Comparison of ENCODE assay signal across 9 cellular contexts in the genomic region with DNA sequence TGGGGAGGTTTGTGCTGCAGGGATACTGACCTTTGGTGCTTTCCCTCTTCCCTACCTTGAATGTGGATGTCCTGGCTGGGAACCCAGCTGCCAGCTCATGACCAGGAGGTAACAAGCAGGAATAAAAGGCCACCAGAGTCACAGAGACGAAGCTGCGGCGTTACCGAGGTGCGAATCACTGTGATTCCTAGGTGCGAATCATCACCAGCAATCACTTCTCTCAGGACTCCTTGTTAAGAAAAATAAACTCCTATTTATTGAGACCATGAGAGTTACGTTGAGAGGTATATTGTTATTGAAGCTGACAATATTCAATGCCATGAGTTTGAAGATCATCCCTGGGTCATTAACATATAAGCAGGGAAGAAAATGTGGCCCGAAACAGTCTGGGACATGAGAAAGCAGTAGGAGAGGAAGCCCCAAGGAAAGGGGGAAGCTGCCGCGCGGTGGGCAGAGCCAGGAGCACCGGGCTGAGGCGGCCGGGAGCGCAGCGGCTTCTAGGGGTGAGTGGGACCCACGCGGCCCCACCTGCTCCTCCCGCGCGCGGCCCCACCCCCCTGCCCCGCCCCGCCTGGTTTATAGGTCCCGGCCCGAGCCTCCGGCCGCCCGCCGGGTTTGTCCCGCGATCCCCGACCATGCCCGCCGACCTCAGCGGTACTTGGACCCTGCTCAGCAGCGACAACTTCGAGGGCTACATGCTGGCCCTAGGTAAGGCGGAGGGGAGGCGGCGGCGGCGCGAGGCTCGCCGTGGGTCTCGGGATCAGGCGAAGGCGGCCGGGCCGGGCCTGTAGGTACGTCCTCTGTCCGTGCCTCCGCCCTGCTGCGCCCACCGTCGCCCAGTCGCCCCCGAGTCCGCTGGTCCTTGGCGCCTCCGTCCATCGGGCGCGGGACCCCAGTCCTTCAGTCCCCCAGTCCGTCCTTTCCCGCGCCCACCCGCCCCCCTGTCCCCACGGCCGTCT. TPM values are rescaled to one million over a fixed set of nuclear protein-coding genes. Genes with fewer than 3 reads are reported as not detected.
DNase-seq lines count a peak whose midpoint lies in the region; FAIRE-seq and TF ChIP-seq lines count a peak whose summit lies in the region.
"Had no signal": no experiment of that assay in that cellular context is flagged by ENCODE, and none has a peak within 500 bp of the region (broad histone marks: within the 10 kb centered on the region; RNA-seq: fewer than 3 reads in every experiment).

A gene (plus strand): TSS at position 605 of the 959 bp plus-strand sequence. CDS start 31 bp downstream, at position 636.

- H3K4me3 Mint-ChIP-seq in CD4-positive, alpha-beta memory T cell, result peak within 1 kb of the TSS; percentile 80 to 91 (median 86)
- H3K4me3 Mint-ChIP-seq in IgD-negative memory B cell, result peak within 1 kb of the TSS; percentile 46 to 94 (median 76)

- CTCF ChIA-PET in CD4-positive, alpha-beta memory T cell (lab: Charles Lee; ENCODE audit: partially characterized antibody), result no interaction called here

- H3K9me2 ChIP-seq in hepatocyte (replicated peaks; ENCODE audit: insufficient read depth), result no peaks in the 10 kb centered on the region

- H3K4me1 ChIP-seq in CD4-positive, alpha-beta memory T cell (ENCODE audit: insufficient read depth, low read length), result peaks cover 6% of the 10 kb centered on the region
- no peaks in the 10 kb centered on the region for H3K4me1 ChIP-seq in adipocyte (ENCODE audit: control insufficient read depth, insufficient read depth, low read length)
- H3K4me1 ChIP-seq in hepatocyte (ENCODE audit: insufficient read depth), result no peaks in the 10 kb centered on the region

- H3K9ac ChIP-seq in adipocyte (ENCODE audit: low read length), result no peak within 1 kb of the TSS

- peaks cover 6 to 12% (median 9%) of the 10 kb centered on the region in 4 donors for H3K4me1 Mint-ChIP-seq in CD4-positive, alpha-beta memory T cell
- peaks cover 3 to 7% (median 4%) of the 10 kb centered on the region in 3 donors for H3K4me1 Mint-ChIP-seq in IgD-negative memory B cell

- H3K36me3 Mint-ChIP-seq in CD4-positive, alpha-beta memory T cell, result no peaks in the 10 kb centered on the region
- no peaks in the 10 kb centered on the region for H3K36me3 Mint-ChIP-seq in IgD-negative memory B cell

- H3K27ac Mint-ChIP-seq in CD4-positive, alpha-beta memory T cell, result no peak within 1 kb of the TSS
- peak within 1 kb of the TSS in 1 of 3 donors; percentile 57 for H3K27ac Mint-ChIP-seq in IgD-negative memory B cell

- H3K9me3 ChIP-seq in CD4-positive, alpha-beta memory T cell (ENCODE audit: control insufficient read depth in 1 of 2, low read length in 2 of 2), result no peaks in the 10 kb centered on the region
- H3K9me3 ChIP-seq in adipocyte (ENCODE audit: control insufficient read depth, low read length), result peaks cover 5% of the 10 kb centered on the region
- no peaks in the 10 kb centered on the region for H3K9me3 ChIP-seq in hepatocyte (ENCODE audit: low read depth)

- no peak within 1 kb of the TSS for H3K27ac ChIP-seq in CD4-positive, alpha-beta memory T cell (ENCODE audit: low read depth, low read length)
- H3K27ac ChIP-seq in hepatocyte, result no peak within 1 kb of the TSS

- H3K4me3 ChIP-seq in CD4-positive, alpha-beta memory T cell (ENCODE audit: low read length in 2 of 2), result no peak within 1 kb of the TSS
- H3K4me3 ChIP-seq in adipocyte (ENCODE audit: low read length), result peak within 1 kb of the TSS; percentile 59
- peak within 1 kb of the TSS; percentile 24 for H3K4me3 ChIP-seq in hepatocyte
- H3K4me3 ChIP-seq in skeletal muscle cell (ENCODE audit: low read depth, low read length), result peak within 1 kb of the TSS; percentile 33

- TF ChIP-seq CTCF in hepatocyte (IDR thresholded peaks at IDR 0.05; ENCODE audit: poor library complexity) (no peak), D721Med (IDR thresholded peaks at IDR 0.05; ENCODE audit: insufficient read depth, missing control alignments) (no peak)

- peaks cover 15% of the 10 kb centered on the region for H3K27me3 ChIP-seq in CD4-positive, alpha-beta memory T cell (ENCODE audit: insufficient read depth, low read length)
- H3K27me3 ChIP-seq in adipocyte (replicated peaks; ENCODE audit: control insufficient read depth, insufficient read depth, low read length) (peaks cover 17% of the 10 kb centered on the region), hepatocyte (peaks cover 45% of the 10 kb centered on the region)

- H3K9me3 Mint-ChIP-seq in CD4-positive, alpha-beta memory T cell, result peaks cover 0 to 11% (median 7%) of the 10 kb centered on the region in 8 donors
- H3K9me3 Mint-ChIP-seq in IgD-negative memory B cell, result peaks cover 0 to 8% (median 4%) of the 10 kb centered on the region in 3 donors

- peak within 1 kb of the TSS; percentile 71 for H2AFZ ChIP-seq in hepatocyte

- peak in 1 of 5 donors; percentile 6 for DNase-seq in CD4-positive, alpha-beta memory T cell
- DNase-seq in adipocyte (ENCODE audit: low read depth), result peak; percentile 22
- DNase-seq in hepatocyte (ENCODE audit: low spot score), result peak; percentile 26
- DNase-seq in skeletal muscle cell (ENCODE audit: low read depth), result no peak
- DNase-seq in D721Med (ENCODE audit: insufficient read length, low spot score), result no peak
- DNase-seq in COR-L47 (lab: John Stamatoyannopoulos, UW), result no peak
- DNase-seq in KG1 (lab: John Stamatoyannopoulos, UW), result no peak

- 5% methylated on average over 50 of the region's 71 CpGs for WGBS in hepatocyte (ENCODE audit: low lambda C conversion rate, missing lambda C conversion rate)

- no peak for FAIRE-seq in D721Med (lab: Jason Lieb, UNC)

- H3K27me3 Mint-ChIP-seq in CD4-positive, alpha-beta memory T cell, result peaks cover 23 to 29% of the 10 kb centered on the region in 2 donors
- H3K27me3 Mint-ChIP-seq in IgD-negative memory B cell, result peaks cover 19% of the 10 kb centered on the region

- H4K20me1 ChIP-seq in hepatocyte (ENCODE audit: insufficient read depth, poor library complexity, severe bottlenecking), result no peaks in the 10 kb centered on the region

- intact Hi-C loops in CD4-positive, alpha-beta memory T cell (cut with micrococcal nuclease), result loop anchor here (5.0 kb wide), 1 partner anchor 45 kb away; no protein-coding TSS in a partner anchor

- H3K79me2 ChIP-seq in hepatocyte, result no peaks in the 10 kb centered on the region

- H3K36me3 ChIP-seq in CD4-positive, alpha-beta memory T cell (ENCODE audit: insufficient read depth, low read length), result no peaks in the 10 kb centered on the region
- no peaks in the 10 kb centered on the region for H3K36me3 ChIP-seq in adipocyte (ENCODE audit: control insufficient read depth, insufficient read depth, low read length, severe bottlenecking)
- H3K36me3 ChIP-seq in hepatocyte (replicated peaks; ENCODE audit: insufficient read depth, low read depth), result no peaks in the 10 kb centered on the region

- POLR2A ChIA-PET in CD4-positive, alpha-beta memory T cell (lab: Charles Lee; ENCODE audit: partially characterized antibody), result no interaction called here

- peak within 1 kb of the TSS; percentile 96 for H3K4me2 ChIP-seq in hepatocyte

RNA-seq across cellular contexts. Expression of the gene that starts here (rescaled TPM):
- total RNA-seq in CD4-positive, alpha-beta memory T cell, result not detected
- polyA plus RNA-seq in CD4-positive, alpha-beta memory T cell, result not detected
- 1.3 TPM for polyA plus RNA-seq in IgD-negative memory B cell
- total RNA-seq in hepatocyte, result 0.50 and 2.0 TPM in 2 replicates
- polyA plus RNA-seq in hepatocyte, result 0.25 and 0.61 TPM in 2 replicates
- total RNA-seq: glomerular endothelial cell had no signal

Comparison
In these comparisons a context has a peak if more than half of its experiments do, and no peak if none do; other contexts are left out.
1. DNase-seq: peak in adipocyte (single experiment) and hepatocyte (single experiment); none in skeletal muscle cell (single experiment), D721Med (single experiment), COR-L47 (single experiment) and KG1 (single experiment).
2. H3K4me3 ChIP-seq: peak in adipocyte (single experiment), hepatocyte (single experiment) and skeletal muscle cell (single experiment); none in CD4-positive, alpha-beta memory T cell (0 of 2).